8 cellular contexts compared by ENCODE assay signal in genomic region chr1:36149237-36149972, GRCh38. TPM values are rescaled to one million over a fixed set of nuclear protein-coding genes. Genes with fewer than 3 reads are reported as not detected.
DNase-seq lines count a peak whose midpoint lies in the region; TF ChIP-seq lines count a peak whose summit lies in the region.

Gene TRAPPC3, minus strand, starts transcription at chr1:36149486. Its CDS starts 108 bp downstream, at chr1:36149378.

- peaks cover 2 to 8% of the 10 kb centered on the region in 2 donors for H3K9me3 ChIP-seq in neuronal stem cell (replicated peaks in 1 of 2; ENCODE audit: control insufficient read depth in 2 of 2, insufficient read depth in 1 of 2, low read depth in 1 of 2, low read length in 2 of 2)

- H3K27ac ChIP-seq in neuronal stem cell (replicated peaks; ENCODE audit: low read length), result peak within 1 kb of the TSS; percentile 79

- no peak within 1 kb of the TSS for H2BK120ac ChIP-seq in neuronal stem cell (ENCODE audit: low read depth, low read length)

- peak within 1 kb of the TSS; percentile 92 for H3K18ac ChIP-seq in neuronal stem cell (ENCODE audit: low read length)

- no peak within 1 kb of the TSS for H3K14ac ChIP-seq in neuronal stem cell (ENCODE audit: low read length)

- H2BK5ac ChIP-seq in neuronal stem cell (ENCODE audit: low read length), result no peak within 1 kb of the TSS

- DNase-seq in HFF-Myc (ENCODE audit: extremely low read depth, low read depth) (peak; percentile 98), MV-4-11 (lab: John Stamatoyannopoulos, UW) (peak; percentile 99), SK-MEL-5 (ENCODE audit: low read depth, low spot score) (peak; percentile 99), foreskin melanocyte (peak; percentile 99), neuronal stem cell (ENCODE audit: low spot score) (peak; percentile 100)
- DNase-seq in activated naive CD4-positive, alpha-beta T cell treated with Interleukin-2 at 50 U/mL for 16 hours, result peak; percentile 100

- H3K4me3 ChIP-seq in GM08714 (ENCODE audit: low read length), result peak within 1 kb of the TSS; percentile 78
- peak within 1 kb of the TSS; percentile 89 for H3K4me3 ChIP-seq in HFF-Myc (replicated peaks; ENCODE audit: low read depth, low read length)
- H3K4me3 ChIP-seq in neuronal stem cell (ENCODE audit: low read length in 2 of 2), result peak within 1 kb of the TSS; percentile 79 to 81

- peak within 1 kb of the TSS; percentile 83 for H3K23ac ChIP-seq in neuronal stem cell (ENCODE audit: low read depth, low read length, poor library complexity)

- H2BK12ac ChIP-seq in neuronal stem cell (ENCODE audit: low read length), result peak within 1 kb of the TSS; percentile 26

- TF ChIP-seq CTCF in HFF-Myc (IDR thresholded peaks at IDR 0.05; ENCODE audit: low read depth, low read length, missing control alignments) (peak; percentile 99), subcutaneous adipose tissue (IDR thresholded peaks at IDR 0.05; ENCODE audit: low read depth) (no peak)

- H3K4ac ChIP-seq in neuronal stem cell (ENCODE audit: low read length), result no peak within 1 kb of the TSS

- peak within 1 kb of the TSS; percentile 60 for H3K4me2 ChIP-seq in neuronal stem cell (ENCODE audit: insufficient read depth, low read length, poor library complexity, severe bottlenecking)

- peak within 1 kb of the TSS; percentile 1 for H2BK15ac ChIP-seq in neuronal stem cell (ENCODE audit: low read length)

- peaks cover 26 to 28% of the 10 kb centered on the region in 2 donors for H3K4me1 ChIP-seq in neuronal stem cell (ENCODE audit: control insufficient read depth in 2 of 2, insufficient read depth in 1 of 2, low read depth in 1 of 2, low read length in 2 of 2)

- no CpG with 5 or more reads among the region's 62 CpGs for WGBS in neuronal stem cell (ENCODE audit: extremely low coverage in 2 of 2, insufficient read length in 2 of 2, insufficient replicate concordance in 1 of 2), 2 donors

- peak within 1 kb of the TSS; percentile 85 for H2AFZ ChIP-seq in neuronal stem cell (ENCODE audit: low read length)

- H4K8ac ChIP-seq in neuronal stem cell (ENCODE audit: low read depth, low read length), result no peak within 1 kb of the TSS

- H2AK5ac ChIP-seq in neuronal stem cell (ENCODE audit: low read depth, low read length), result no peak within 1 kb of the TSS

- H4K91ac ChIP-seq in neuronal stem cell (ENCODE audit: low read depth, low read length, poor library complexity), result no peak within 1 kb of the TSS

- peaks cover 0 to 6% of the 10 kb centered on the region in 2 donors for H3K36me3 ChIP-seq in neuronal stem cell (replicated peaks in 1 of 2; ENCODE audit: control insufficient read depth in 2 of 2, insufficient read depth in 2 of 2, low read length in 2 of 2)

- in situ Hi-C loops in SK-MEL-5 (cut with HindIII; ENCODE audit: low pct_unique_long_range_greater_than_20kb, low sequenced_read_pairs), result no loop called here

- H3K79me1 ChIP-seq in neuronal stem cell (ENCODE audit: low read depth, low read length), result no peaks in the 10 kb centered on the region

- H3K27me3 ChIP-seq in neuronal stem cell (ENCODE audit: control insufficient read depth in 3 of 3, insufficient read depth in 3 of 3, low read depth in 1 of 3, low read length in 3 of 3), result no peaks in the 10 kb centered on the region

- H3K9ac ChIP-seq in neuronal stem cell (ENCODE audit: low read depth, low read length, poor library complexity), result peak within 1 kb of the TSS; percentile 83

RNA-seq across cellular contexts. Expression of gene TRAPPC3, which starts in this region (rescaled TPM):
- 84.9 and 89.6 TPM in 2 replicates for total RNA-seq in SK-MEL-5 (2014; rRNA removed; shearing (Covaris generic))
- polyA plus RNA-seq in SK-MEL-5 (2015; cell fraction: cytosol; rRNA removed), result 69.2 and 104 TPM in 2 replicates
- 50.3 and 56.6 TPM in 2 replicates for polyA plus RNA-seq in SK-MEL-5 (2015; cell fraction: nucleus; rRNA removed)
- polyA plus RNA-seq in neuronal stem cell (2013, experiment 1 of 2), result 49.3 TPM
- polyA plus RNA-seq in neuronal stem cell (2013, experiment 2 of 2), result 51.1 TPM
- total RNA-seq in subcutaneous adipose tissue, result 100 to 1,000 TPM in 2 of 4 donors, 10 to 100 TPM in 2; 64.6 to 104 (median 91.0) TPM

Comparison
In these comparisons a context has a peak if more than half of its experiments do, and no peak if none do; other contexts are left out.
1. Peak in every context shown above with its lines: DNase-seq, H3K4me3 ChIP-seq and H3K27ac ChIP-seq.